Comparison of ENCODE assay signal across 8 cellular contexts in genomic region chr13:78102121-78102677, GRCh38.
A peak's percentile ranks its signal among the peaks of the same experiment; 100 is the strongest.
DNase-seq lines count a peak whose midpoint lies in the region; ATAC-seq, FAIRE-seq and TF ChIP-seq lines count a peak whose summit lies in the region.

No MANE protein-coding gene starts in this region.

- H3K27me3 ChIP-seq in body of pancreas, result no peaks in the 10 kb centered on the region

- peak; percentile 77 for ATAC-seq in HG03432 (IDR thresholded peaks at IDR 0.05; ENCODE audit: unreplicated experiment)
- peak; percentile 76 for ATAC-seq in body of pancreas

- DNase-seq in COLO829 (ENCODE audit: low spot score), result peak; percentile 18
- DNase-seq in body of pancreas, result peak in 3 of 4 donors; percentile 8 to 56 (median 19)
- DNase-seq in lung microvascular endothelial cell (ENCODE audit: low read depth in 2 of 2), result peak; percentile 63 to 95
- DNase-seq in NK-92 (lab: John Stamatoyannopoulos, UW; ENCODE audit: unreplicated experiment), result no peak
- no peak for DNase-seq in DMS 273 treated with DMSO at 0.1 percent for 48 hours (lab: John Stamatoyannopoulos, UW)
- no peak for DNase-seq in T-helper 9 cell
- no peak for DNase-seq in GM19239 (ENCODE audit: insufficient read length, low spot score)

- no peak overlapping the region for H3K4me3 ChIP-seq in body of pancreas

- no peak for TF ChIP-seq CTCF in body of pancreas (IDR thresholded peaks at IDR 0.05)

- no peak for FAIRE-seq in GM19239 (lab: Jason Lieb, UNC)

- TF ChIP-seq POLR2A in body of pancreas (IDR thresholded peaks at IDR 0.05), result no peak

- no peaks in the 10 kb centered on the region for H3K36me3 ChIP-seq in body of pancreas (replicated peaks in 1 of 2; ENCODE audit: insufficient read depth in 1 of 2, low read depth in 2 of 2)

- no peaks in the 10 kb centered on the region for H3K4me1 ChIP-seq in body of pancreas

- WGBS in body of pancreas, 2 donors, result 43 to 67% methylated on average over 4 of the region's 4 CpGs

- intact Hi-C loops in body of pancreas (cut with DNase I), result no loop called here

- no peak overlapping the region for H3K27ac ChIP-seq in body of pancreas

- H3K9me3 ChIP-seq in body of pancreas, result no peaks in the 10 kb centered on the region

Comparison
In these comparisons a context has a peak if more than half of its experiments do, and no peak if none do; other contexts are left out.
1. DNase-seq: peak in COLO829 (single experiment), body of pancreas (3 of 4) and lung microvascular endothelial cell (2 of 2); none in NK-92 (single experiment), DMS 273 treated with DMSO at 0.1 percent for 48 hours (single experiment), T-helper 9 cell (single experiment) and GM19239 (single experiment).